In genomic region chr19:28667348-28667977, GRCh38 we compare ENCODE assay signal across 24 cellular contexts.
"Had no signal": no experiment of that assay in that cellular context is flagged by ENCODE, and none has a peak within 500 bp of the region (broad histone marks: within the 10 kb centered on the region; RNA-seq: fewer than 3 reads in every experiment).

No MANE protein-coding gene starts in this region.

- H3K36me3 ChIP-seq: MG63, Peyer's patch, SJSA1 had no signal

- H3K27me3 ChIP-seq: MG63, Peyer's patch, SJSA1 had no signal

- DNase-seq: activated B cell treated with CpG ODN at 0.5 μM for 24 hours; activated CD4-positive, alpha-beta T cell treated with anti-CD3 and anti-CD28 coated beads for 1 hour; activated CD4-positive, alpha-beta T cell treated with anti-CD3 and anti-CD28 coated beads, Interleukin-2, amount 10 ng/mL, durations not matched to agents 24 days and 14 days; activated CD4-positive, alpha-beta T cell treated with anti-CD3 and anti-CD28 coated beads, Interleukin-2, amount 50 U/mL, for 48 hours; activated CD8-positive, alpha-beta memory T cell treated with anti-CD3 and anti-CD28 coated beads, Interleukin-2, amount 10 ng/mL, durations not matched to agents 7 days and 5 days; activated effector memory CD4-positive, alpha-beta T cell treated with Interleukin-2 at 50 U/mL for 16 hours; activated naive CD4-positive, alpha-beta T cell; activated T-cell treated with anti-CD3 and anti-CD28 coated beads, Interleukin-2, amount 50 U/mL, for 24 hours; aorta; IMR-90; MG63; NCI-H1092; NCI-H1417; NCI-H1930; NCI-H2171 treated with DMSO at 0.1 percent for 48 hours; NCI-H345; NCI-H510A; NCI-H526 treated with DMSO at 0.1 percent for 48 hours; NK-92 treated with Interleukin-12 subunit alpha and Interleukin-12 subunit beta, amount 100 ng/mL, for 24 hours; Peyer's patch; SHP77; T-helper 17 cell; T-helper 9 cell had no signal

- H3K4me3 ChIP-seq: MG63, Peyer's patch, SJSA1 had no signal
